ENCODE assay signal across 25 cellular contexts in the genomic region with DNA sequence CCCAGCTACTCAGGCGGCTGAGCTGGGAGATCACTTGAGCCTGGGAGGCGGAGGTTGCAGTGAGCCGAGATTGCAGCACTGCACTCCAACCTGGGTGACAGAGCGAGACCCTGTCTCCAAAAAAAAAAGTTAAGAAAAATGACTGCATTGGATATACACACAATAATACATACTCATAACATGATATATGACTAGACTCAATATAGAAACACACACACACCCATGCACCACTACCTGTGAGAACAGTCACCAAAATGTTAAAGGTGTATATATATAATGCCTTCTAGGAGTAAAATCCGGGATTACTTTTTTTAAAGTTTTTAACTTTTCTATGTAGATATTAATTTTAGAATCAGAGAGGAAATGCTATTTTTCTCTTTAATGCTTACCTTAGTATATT. TPM values are rescaled to one million over a fixed set of nuclear protein-coding genes. Genes with fewer than 3 reads are reported as not detected.
A peak's percentile ranks its signal among the peaks of the same experiment; 100 is the strongest.
DNase-seq lines count a peak whose midpoint lies in the region; ATAC-seq and TF ChIP-seq lines count a peak whose summit lies in the region.
"Had no signal": no experiment of that assay in that cellular context is flagged by ENCODE, and none has a peak within 500 bp of the region (broad histone marks: within the 10 kb centered on the region; RNA-seq: fewer than 3 reads in every experiment).

No MANE protein-coding gene starts in this region.

- no peaks in the 10 kb centered on the region for H3K27me3 Mint-ChIP-seq in activated naive CD4-positive, alpha-beta T cell treated with anti-CD3 and anti-CD28 coated beads for 36 hours (ENCODE audit: low read depth)
- no peaks in the 10 kb centered on the region for H3K27me3 Mint-ChIP-seq in activated naive CD8-positive, alpha-beta T cell treated with anti-CD3 and anti-CD28 coated beads for 36 hours

- no peak overlapping the region for H3K27ac ChIP-seq in KMS-11
- H3K27ac ChIP-seq: adrenal gland, C4-2B, coronary artery, SJSA1, VCaP had no signal

- H3K9me3 Mint-ChIP-seq in activated naive CD4-positive, alpha-beta T cell treated with anti-CD3 and anti-CD28 coated beads for 36 hours = no peaks in the 10 kb centered on the region
- H3K9me3 Mint-ChIP-seq in activated naive CD8-positive, alpha-beta T cell treated with anti-CD3 and anti-CD28 coated beads for 36 hours = peaks cover 2% of the 10 kb centered on the region
- H3K9me3 Mint-ChIP-seq: activated T-helper 1 cell treated with anti-CD3 and anti-CD28 coated beads, Interleukin-12 subunit alpha, Interleukin-12 subunit beta, Interleukin-2, Interleukin-4 antibody, amounts not matched to agents 30 ng/mL and 10 ng/mL and 1 ng/mL, durations not matched to agents 14 hours and 24 hours and 36 hours; H9; T-helper 1 cell treated with Interleukin-12 subunit alpha and Interleukin-12 subunit beta and Interleukin-4 antibody, amounts not matched to agents 30 μg/mL and 1 μg/mL, for 36 hours had no signal

- H4K20me1 ChIP-seq in KMS-11 (ENCODE audit: insufficient read depth) = peaks cover 15% of the 10 kb centered on the region; the same call in 1 of the 2 replicates

- H3K36me3 ChIP-seq in KMS-11 (ENCODE audit: insufficient read depth) = peaks cover 7% of the 10 kb centered on the region; the same call in 1 of the 2 replicates
- H3K36me3 ChIP-seq: adrenal gland had no signal

- H3K4me1 ChIP-seq in KMS-11 (ENCODE audit: low read depth, poor library complexity, severe bottlenecking) = peaks cover 63% of the 10 kb centered on the region
- H3K4me1 ChIP-seq: SJSA1 had no signal

- H3K4me2 ChIP-seq in KMS-11 = peak overlapping the region; percentile 23; the same call in 1 of the 2 replicates

- ATAC-seq in stimulated activated naive CD8-positive, alpha-beta T cell treated with anti-CD3 and anti-CD28 coated beads, Interleukin-15, Interleukin-2, amounts not matched to agents 100 U/mL and 50 U/mL, for 24 hours = peak; percentile 43
- no peak for ATAC-seq in GM21619 (IDR thresholded peaks at IDR 0.05; ENCODE audit: unreplicated experiment)
- ATAC-seq: HepG2 had no signal

- H2AFZ ChIP-seq in KMS-11 (ENCODE audit: low read depth) = no peak overlapping the region

- no peaks in the 10 kb centered on the region for H3K27me3 ChIP-seq in KMS-11 (ENCODE audit: insufficient read depth, low read depth)
- H3K27me3 ChIP-seq: adrenal gland, SJSA1, upper lobe of left lung had no signal

- H3K4me3 Mint-ChIP-seq in activated naive CD4-positive, alpha-beta T cell treated with anti-CD3 and anti-CD28 coated beads for 36 hours = no peak overlapping the region
- H3K4me3 Mint-ChIP-seq in activated naive CD8-positive, alpha-beta T cell treated with anti-CD3 and anti-CD28 coated beads for 36 hours = no peak overlapping the region
- H3K4me3 Mint-ChIP-seq: H9 had no signal

- no peak for DNase-seq in activated naive CD4-positive, alpha-beta T cell treated with anti-CD3 and anti-CD28 coated beads for 36 hours
- DNase-seq in activated naive CD4-positive, alpha-beta T cell treated with Interleukin-2 at 50 U/mL for 16 hours = no peak
- no peak for DNase-seq in activated naive CD8-positive, alpha-beta T cell treated with anti-CD3 and anti-CD28 coated beads for 36 hours
- DNase-seq in stimulated activated naive CD8-positive, alpha-beta T cell treated with anti-CD3 and anti-CD28 coated beads, Interleukin-15, Interleukin-2, amounts not matched to agents 100 U/mL and 50 U/mL, for 24 hours = no peak
- DNase-seq in nucleus accumbens (lab: John Stamatoyannopoulos, UW) (no peak), NCI-H748 treated with DMSO at 0.1 percent for 48 hours (lab: John Stamatoyannopoulos, UW) (no peak)
- DNase-seq: adrenal gland; DMS153; H9; kidney glomerular epithelial cell; mammary epithelial cell; NCI-H1105 treated with DMSO at 0.1 percent for 48 hours; NCI-H2081 treated with DMSO at 0.1 percent for 48 hours; NCI-H446; stimulated activated CD4-positive, alpha-beta T cell treated with anti-CD3 and anti-CD28 coated beads, Interleukin-4, amount 100 ng/mL, for 24 hours; upper lobe of left lung had no signal

- peak overlapping the region; percentile 84 for H3K27ac Mint-ChIP-seq in activated naive CD4-positive, alpha-beta T cell treated with anti-CD3 and anti-CD28 coated beads for 36 hours
- peak overlapping the region; percentile 7 for H3K27ac Mint-ChIP-seq in activated naive CD8-positive, alpha-beta T cell treated with anti-CD3 and anti-CD28 coated beads for 36 hours

- intact Hi-C loops in activated naive CD4-positive, alpha-beta T cell treated with anti-CD3 and anti-CD28 coated beads for 36 hours (cut with micrococcal nuclease) = no loop called here

- H3K36me3 Mint-ChIP-seq in activated naive CD4-positive, alpha-beta T cell treated with anti-CD3 and anti-CD28 coated beads for 36 hours (ENCODE audit: low read depth) = peaks cover 37% of the 10 kb centered on the region
- H3K36me3 Mint-ChIP-seq in activated naive CD8-positive, alpha-beta T cell treated with anti-CD3 and anti-CD28 coated beads for 36 hours = peaks cover 42% of the 10 kb centered on the region

- TF ChIP-seq CTCF in KMS-11 (conservative IDR thresholded peaks at IDR 0.05; ENCODE audit: low read depth, low read length) = no peak

- H3K9ac ChIP-seq in KMS-11 = no peak overlapping the region

- CTCF ChIA-PET in activated naive CD4-positive, alpha-beta T cell treated with anti-CD3 and anti-CD28 coated beads for 36 hours (lab: Charles Lee) = interaction anchor here (1.0 to 1.7 kb wide), 2 partner anchors 11 to 57 kb away, joined by 3 to 5 read pairs; no protein-coding TSS in a partner anchor

- peaks cover 56% of the 10 kb centered on the region for H3K4me1 Mint-ChIP-seq in activated naive CD4-positive, alpha-beta T cell treated with anti-CD3 and anti-CD28 coated beads for 36 hours (ENCODE audit: low read depth)
- H3K4me1 Mint-ChIP-seq in activated naive CD8-positive, alpha-beta T cell treated with anti-CD3 and anti-CD28 coated beads for 36 hours = peaks cover 46% of the 10 kb centered on the region

- H3K79me2 ChIP-seq in KMS-11 (ENCODE audit: insufficient read depth, low read depth) = peaks cover 89% of the 10 kb centered on the region

- H3K4me3 ChIP-seq in KMS-11 (IDR thresholded peaks at IDR 0.05; ENCODE audit: insufficient read depth, low read depth, low read length) = no peak overlapping the region
- H3K4me3 ChIP-seq: adrenal gland, coronary artery, SJSA1, upper lobe of left lung had no signal

RNA-seq across cellular contexts. Expression of a gene that starts 25.9 kb away (rescaled TPM):
- total RNA-seq in activated naive CD4-positive, alpha-beta T cell treated with anti-CD3 and anti-CD28 coated beads for 36 hours = 10 to 100 TPM; 48.7 to 50.4 TPM
- total RNA-seq in activated naive CD8-positive, alpha-beta T cell treated with anti-CD3 and anti-CD28 coated beads for 36 hours = 10 to 100 TPM; 39.6 to 41.4 TPM
